Comparison of ENCODE assay signal across 27 cellular contexts in the genomic region with DNA sequence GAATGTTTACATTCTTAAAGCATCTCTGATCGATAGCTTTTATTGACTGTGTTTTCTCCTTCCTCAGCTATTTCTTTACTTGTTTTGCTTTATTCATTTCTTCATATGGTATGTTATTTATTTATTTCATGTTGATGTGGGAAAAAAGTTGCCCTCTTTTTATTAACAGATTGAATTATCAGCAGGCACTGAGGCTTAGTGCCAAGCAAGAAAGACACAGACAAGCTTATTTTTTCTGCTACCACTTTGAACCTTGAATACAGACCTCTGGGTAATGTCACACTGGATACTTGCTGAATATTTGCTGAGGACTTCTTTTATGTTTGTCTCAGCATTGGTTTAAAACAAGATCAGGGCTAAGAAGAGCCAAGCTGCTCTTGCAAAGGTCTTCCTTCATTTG.
"Had no signal": no experiment of that assay in that cellular context is flagged by ENCODE, and none has a peak within 500 bp of the region (broad histone marks: within the 10 kb centered on the region; RNA-seq: fewer than 3 reads in every experiment).

No MANE protein-coding gene starts in this region.

- H3K27me3 ChIP-seq: stomach, suprapubic skin, testis, thyroid gland, tibial artery, tibial nerve, transverse colon, upper lobe of left lung, upper lobe of right lung, uterus, vagina had no signal

- H3K36me3 ChIP-seq: stomach, suprapubic skin, thoracic aorta, thyroid gland, tibial artery, tibial nerve, transverse colon, upper lobe of left lung, upper lobe of right lung, uterus, vagina had no signal

- H3K9me3 Mint-ChIP-seq: stimulated activated memory B cell treated with anti-CD40 and anti-IgM and Interleukin-4, amounts not matched to agents 10 μg/mL and 1 μg/mL and 100 μg/mL, for 72 hours; stimulated activated naive CD8-positive, alpha-beta T cell treated with anti-CD3 and anti-CD28 coated beads, Interleukin-15, Interleukin-2, amounts not matched to agents 100 ng/mL and 50 ng/mL, for 24 hours had no signal

- H3K4me1 Mint-ChIP-seq: stimulated activated effector memory CD8-positive, alpha-beta T cell treated with anti-CD3 and anti-CD28 coated beads, Interleukin-12 subunit alpha, Interleukin-12 subunit beta, amount 100 ng/mL, for 72 hours; stimulated activated memory B cell treated with anti-CD40 and anti-IgM and Interleukin-4, amounts not matched to agents 10 μg/mL and 1 μg/mL and 100 μg/mL, for 72 hours; stimulated activated naive B cell treated with anti-CD40 and anti-IgM and Interleukin-4, amounts not matched to agents 10 μg/mL and 1 μg/mL and 100 μg/mL, for 72 hours; stimulated activated naive CD8-positive, alpha-beta T cell treated with anti-CD3 and anti-CD28 coated beads, Interleukin-15, amount 100 ng/mL, for 72 hours had no signal

- H3K4me3 ChIP-seq: stomach, suprapubic skin, testis, thoracic aorta, thyroid gland, tibial artery, tibial nerve, transverse colon, upper lobe of left lung, upper lobe of right lung, uterus, vagina had no signal

- DNase-seq: stimulated activated CD4-positive, alpha-beta T cell treated with anti-CD3 and anti-CD28 coated beads, Interleukin-2, amount 100 ng/mL, for 48 hours; stimulated activated CD4-positive, alpha-beta T cell treated with anti-CD3 and anti-CD28 coated beads, Interleukin-4, amount 100 ng/mL, for 1 hour; stimulated activated CD4-positive, alpha-beta T cell treated with anti-CD3 and anti-CD28 coated beads, Interleukin-4, amount 100 ng/mL, for 24 hours; stimulated activated CD4-positive, alpha-beta T cell treated with anti-CD3 and anti-CD28 coated beads, Interleukin-4, amount 100 ng/mL, for 4 hours; stimulated activated CD8-positive, alpha-beta memory T cell treated with anti-CD3 and anti-CD28 coated beads, Interleukin-4, amount 100 ng/mL, for 48 hours; stimulated activated naive B cell treated with anti-CD40 and anti-IgM and Interleukin-4, amounts not matched to agents 10 μg/mL and 1 μg/mL and 100 μg/mL, for 72 hours; stimulated activated naive CD4-positive, alpha-beta T cell; stimulated activated naive CD4-positive, alpha-beta T cell treated with Interleukin-2 at 50 U/mL for 16 hours; stimulated activated naive CD8-positive, alpha-beta T cell treated with anti-CD3 and anti-CD28 coated beads, Interleukin-15, amount 100 ng/mL, for 72 hours; stimulated activated naive CD8-positive, alpha-beta T cell treated with anti-CD3 and anti-CD28 coated beads, Interleukin-15, Interleukin-2, amounts not matched to agents 100 U/mL and 50 U/mL, for 24 hours; stomach; testis; thyroid gland; tibial artery; transverse colon; trophoblast cell; upper lobe of left lung; upper lobe of right lung; uterus had no signal

- H3K4me1 ChIP-seq: stomach, suprapubic skin, testis, thyroid gland, tibial artery, tibial nerve, transverse colon, upper lobe of left lung, upper lobe of right lung, uterus, vagina had no signal

- H3K27ac Mint-ChIP-seq: stimulated activated effector memory CD8-positive, alpha-beta T cell treated with anti-CD3 and anti-CD28 coated beads, Interleukin-12 subunit alpha, Interleukin-12 subunit beta, amount 100 ng/mL, for 72 hours; stimulated activated memory B cell treated with anti-CD40 and anti-IgM and Interleukin-4, amounts not matched to agents 10 μg/mL and 1 μg/mL and 100 μg/mL, for 72 hours; stimulated activated naive B cell treated with anti-CD40 and anti-IgM and Interleukin-4, amounts not matched to agents 10 μg/mL and 1 μg/mL and 100 μg/mL, for 72 hours; stimulated activated naive CD8-positive, alpha-beta T cell treated with anti-CD3 and anti-CD28 coated beads, Interleukin-15, amount 100 ng/mL, for 72 hours; stimulated activated naive CD8-positive, alpha-beta T cell treated with anti-CD3 and anti-CD28 coated beads, Interleukin-15, Interleukin-2, amounts not matched to agents 100 ng/mL and 50 ng/mL, for 24 hours; type B pancreatic cell had no signal

- H3K4me3 Mint-ChIP-seq: stimulated activated effector memory CD8-positive, alpha-beta T cell treated with anti-CD3 and anti-CD28 coated beads, Interleukin-12 subunit alpha, Interleukin-12 subunit beta, amount 100 ng/mL, for 72 hours; stimulated activated memory B cell treated with anti-CD40 and anti-IgM and Interleukin-4, amounts not matched to agents 10 μg/mL and 1 μg/mL and 100 μg/mL, for 72 hours; stimulated activated naive B cell treated with anti-CD40 and anti-IgM and Interleukin-4, amounts not matched to agents 10 μg/mL and 1 μg/mL and 100 μg/mL, for 72 hours; stimulated activated naive CD8-positive, alpha-beta T cell treated with anti-CD3 and anti-CD28 coated beads, Interleukin-15, amount 100 ng/mL, for 72 hours; stimulated activated naive CD8-positive, alpha-beta T cell treated with anti-CD3 and anti-CD28 coated beads, Interleukin-15, Interleukin-2, amounts not matched to agents 100 ng/mL and 50 ng/mL, for 24 hours; type B pancreatic cell had no signal

- H3K27ac ChIP-seq: stomach, suprapubic skin, testis, thoracic aorta, thyroid gland, tibial artery, tibial nerve, transverse colon, upper lobe of left lung, upper lobe of right lung, uterus, vagina had no signal

- H3K36me3 Mint-ChIP-seq: stimulated activated effector memory CD8-positive, alpha-beta T cell treated with anti-CD3 and anti-CD28 coated beads, Interleukin-12 subunit alpha, Interleukin-12 subunit beta, amount 100 ng/mL, for 72 hours; stimulated activated memory B cell treated with anti-CD40 and anti-IgM and Interleukin-4, amounts not matched to agents 10 μg/mL and 1 μg/mL and 100 μg/mL, for 72 hours; stimulated activated naive B cell treated with anti-CD40 and anti-IgM and Interleukin-4, amounts not matched to agents 10 μg/mL and 1 μg/mL and 100 μg/mL, for 72 hours; type B pancreatic cell had no signal

- ATAC-seq: stimulated activated effector memory CD8-positive, alpha-beta T cell treated with anti-CD3 and anti-CD28 coated beads, Interleukin-12 subunit alpha, Interleukin-12 subunit beta, amount 100 ng/mL, for 72 hours; stimulated activated memory B cell treated with anti-CD40 and anti-IgM and Interleukin-4, amounts not matched to agents 10 μg/mL and 1 μg/mL and 100 μg/mL, for 72 hours; stimulated activated naive B cell treated with anti-CD40 and anti-IgM and Interleukin-4, amounts not matched to agents 10 μg/mL and 1 μg/mL and 100 μg/mL, for 72 hours; stimulated activated naive CD8-positive, alpha-beta T cell treated with anti-CD3 and anti-CD28 coated beads, Interleukin-15, amount 100 ng/mL, for 72 hours; stimulated activated naive CD8-positive, alpha-beta T cell treated with anti-CD3 and anti-CD28 coated beads, Interleukin-15, Interleukin-2, amounts not matched to agents 100 U/mL and 50 U/mL, for 24 hours; upper lobe of right lung had no signal

- H3K27me3 Mint-ChIP-seq: stimulated activated memory B cell treated with anti-CD40 and anti-IgM and Interleukin-4, amounts not matched to agents 10 μg/mL and 1 μg/mL and 100 μg/mL, for 72 hours; stimulated activated naive B cell treated with anti-CD40 and anti-IgM and Interleukin-4, amounts not matched to agents 10 μg/mL and 1 μg/mL and 100 μg/mL, for 72 hours; stimulated activated naive CD8-positive, alpha-beta T cell treated with anti-CD3 and anti-CD28 coated beads, Interleukin-15, amount 100 ng/mL, for 72 hours; stimulated activated naive CD8-positive, alpha-beta T cell treated with anti-CD3 and anti-CD28 coated beads, Interleukin-15, Interleukin-2, amounts not matched to agents 100 ng/mL and 50 ng/mL, for 24 hours; type B pancreatic cell had no signal

- H3K9me3 ChIP-seq: stomach, suprapubic skin, testis, thoracic aorta, thyroid gland, tibial artery, tibial nerve, transverse colon, upper lobe of left lung, upper lobe of right lung, uterus, vagina had no signal
